Comparison of ENCODE assay signal across 22 cellular contexts in the genomic region with DNA sequence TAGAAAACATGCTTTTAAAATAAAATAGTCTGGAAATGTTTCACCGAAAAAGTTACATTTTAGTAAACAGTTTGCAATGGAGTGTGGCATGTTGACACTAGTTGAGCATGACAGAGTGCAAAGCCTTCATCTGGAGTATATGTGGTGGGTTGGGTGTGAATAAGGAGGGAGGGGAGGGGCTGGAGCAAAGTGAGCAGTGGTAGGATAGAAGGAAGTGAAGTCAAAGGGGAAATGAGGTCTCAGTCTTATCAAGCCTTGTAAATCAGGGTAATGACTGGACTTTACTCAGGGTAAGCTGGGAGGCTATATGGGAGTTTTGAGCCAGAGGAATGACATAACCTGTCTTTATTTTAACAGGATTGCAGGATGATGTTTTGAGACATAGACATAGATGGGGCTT.
A peak's percentile ranks its signal among the peaks of the same experiment; 100 is the strongest.
DNase-seq lines count a peak whose midpoint lies in the region; FAIRE-seq and TF ChIP-seq lines count a peak whose summit lies in the region.
"Had no signal": no experiment of that assay in that cellular context is flagged by ENCODE, and none has a peak within 500 bp of the region (broad histone marks: within the 10 kb centered on the region; RNA-seq: fewer than 3 reads in every experiment).

No MANE protein-coding gene starts in this region.

- H3K79me2 ChIP-seq in mesendoderm (ENCODE audit: control insufficient read depth, insufficient read depth, low read length) = no peaks in the 10 kb centered on the region

- no peaks in the 10 kb centered on the region for H3K36me3 ChIP-seq in bronchial epithelial cell (ENCODE audit: control insufficient read depth, insufficient read depth, low read length)
- H3K36me3 ChIP-seq in mesendoderm (ENCODE audit: control insufficient read depth, insufficient read depth, low read length) = no peaks in the 10 kb centered on the region
- H3K36me3 ChIP-seq in tibial artery = no peaks in the 10 kb centered on the region
- H3K36me3 ChIP-seq: BLaER1 treated with 17β-estradiol and CSF1 and Interleukin-3, amounts not matched to agents 10 nM and 100 nM; SJSA1 had no signal

- H3K9me3 ChIP-seq in tibial artery = no peaks in the 10 kb centered on the region
- H3K9me3 ChIP-seq: BLaER1 treated with 17β-estradiol and CSF1 and Interleukin-3, amounts not matched to agents 10 nM and 100 nM; SJSA1 had no signal

- TF ChIP-seq CTCF in LNCaP clone FGC (IDR thresholded peaks at IDR 0.05; ENCODE audit: control insufficient read depth, extremely low read depth, insufficient read depth) = no peak
- TF ChIP-seq CTCF in bronchial epithelial cell (IDR thresholded peaks at IDR 0.05; ENCODE audit: insufficient read depth, low read length, severe bottlenecking) = no peak
- no peak for TF ChIP-seq CTCF in tibial artery (IDR thresholded peaks at IDR 0.05)

- peak overlapping the region; percentile 4 for H3K4ac ChIP-seq in mesendoderm (ENCODE audit: low read depth, low read length)

- no peak overlapping the region for H2AK5ac ChIP-seq in mesendoderm (ENCODE audit: low read length)

- H4K8ac ChIP-seq in mesendoderm (ENCODE audit: low read depth, low read length) = no peak overlapping the region

- DNase-seq in CMK (ENCODE audit: low read depth) = peak; percentile 2
- DNase-seq in LNCaP clone FGC (ENCODE audit: low read depth) = peak; percentile 15
- DNase-seq in bronchial epithelial cell (ENCODE audit: low read depth) = peak; percentile 48
- DNase-seq in mesendoderm = no peak
- no peak for DNase-seq in activated CD4-positive, alpha-beta T cell treated with anti-CD3 and anti-CD28 coated beads for 4 hours
- no peak for DNase-seq in NCI-H510A treated with DMSO at 0.1 percent for 48 hours (lab: John Stamatoyannopoulos, UW)
- DNase-seq in tibial artery = no peak
- DNase-seq: 8988T; CD4-positive, alpha-beta memory T cell; DMS53; GDM1; NCI-H1092; NCI-H1436; NCI-H187 treated with DMSO at 0.1 percent for 48 hours; NCI-H2107; NCI-H446 treated with DMSO at 0.1 percent for 48 hours; NK-92 treated with Interleukin-12 subunit alpha and Interleukin-12 subunit beta, amount 100 ng/mL, for 24 hours had no signal

- H3K56ac ChIP-seq in mesendoderm (ENCODE audit: low read length) = no peak overlapping the region

- no peak overlapping the region for H3K4me2 ChIP-seq in mesendoderm (ENCODE audit: low read length)
- H3K4me2 ChIP-seq: BLaER1 treated with 17β-estradiol and CSF1 and Interleukin-3, amounts not matched to agents 10 nM and 100 nM had no signal

- no peak overlapping the region for H4K5ac ChIP-seq in mesendoderm (ENCODE audit: low read length)

- intact Hi-C loops in tibial artery (cut with DNase I; ENCODE audit: low total_unique reads) = no loop called here

- WGBS in mesendoderm (ENCODE audit: extremely low coverage, insufficient coverage, low lambda C conversion rate) = no CpG with 5 or more reads among the region's 1 CpG

- H3K9ac ChIP-seq in mesendoderm (ENCODE audit: low read length) = no peak overlapping the region
- H3K9ac ChIP-seq: BLaER1 treated with 17β-estradiol and CSF1 and Interleukin-3, amounts not matched to agents 10 nM and 100 nM had no signal

- H3K27ac ChIP-seq in mesendoderm (ENCODE audit: low read depth, low read length) = no peak overlapping the region
- H3K27ac ChIP-seq in tibial artery = no peak overlapping the region
- H3K27ac ChIP-seq: BLaER1 treated with 17β-estradiol and CSF1 and Interleukin-3, amounts not matched to agents 10 nM and 100 nM; SJSA1 had no signal

- no peak overlapping the region for H2BK5ac ChIP-seq in mesendoderm (ENCODE audit: low read length)

- H3K4me1 ChIP-seq in mesendoderm (ENCODE audit: control insufficient read depth, low read depth, low read length) = no peaks in the 10 kb centered on the region
- H3K4me1 ChIP-seq in tibial artery = no peaks in the 10 kb centered on the region
- H3K4me1 ChIP-seq: BLaER1 treated with 17β-estradiol and CSF1 and Interleukin-3, amounts not matched to agents 10 nM and 100 nM; SJSA1 had no signal

- H3K18ac ChIP-seq in mesendoderm (ENCODE audit: low read length) = no peak overlapping the region

- H2BK120ac ChIP-seq in mesendoderm (ENCODE audit: low read depth, low read length) = no peak overlapping the region

- H3K23ac ChIP-seq in mesendoderm (ENCODE audit: low read length) = no peak overlapping the region

- H3K4me3 ChIP-seq in LNCaP clone FGC (ENCODE audit: low read depth, low read length) = no peak overlapping the region
- no peak overlapping the region for H3K4me3 ChIP-seq in bronchial epithelial cell (ENCODE audit: low read depth, low read length)
- H3K4me3 ChIP-seq in mesendoderm (ENCODE audit: low read length) = no peak overlapping the region
- no peak overlapping the region for H3K4me3 ChIP-seq in tibial artery
- H3K4me3 ChIP-seq: BLaER1 treated with 17β-estradiol and CSF1 and Interleukin-3, amounts not matched to agents 10 nM and 100 nM; K562; SJSA1 had no signal

- H2BK15ac ChIP-seq in mesendoderm (replicated peaks; ENCODE audit: low read depth) = no peak overlapping the region

- no peaks in the 10 kb centered on the region for H3K79me1 ChIP-seq in mesendoderm (ENCODE audit: low read length)

- H3K27me3 ChIP-seq in bronchial epithelial cell (ENCODE audit: control insufficient read depth, insufficient read depth, low read length) (no peaks in the 10 kb centered on the region), mesendoderm (ENCODE audit: insufficient read depth, low read length, poor library complexity) (no peaks in the 10 kb centered on the region), tibial artery (no peaks in the 10 kb centered on the region)
- H3K27me3 ChIP-seq: BLaER1 treated with 17β-estradiol and CSF1 and Interleukin-3, amounts not matched to agents 10 nM and 100 nM; SJSA1 had no signal

- no peak for FAIRE-seq in bronchial epithelial cell (lab: Jason Lieb, UNC)
- FAIRE-seq: GM18507, H54, K562 had no signal

Comparison
In these comparisons a context has a peak if more than half of its experiments do, and no peak if none do; other contexts are left out.
1. DNase-seq: peak in CMK (single experiment), LNCaP clone FGC (single experiment) and bronchial epithelial cell (single experiment); none in mesendoderm (single experiment), activated CD4-positive, alpha-beta T cell treated with anti-CD3 and anti-CD28 coated beads for 4 hours (0 of 2), NCI-H510A treated with DMSO at 0.1 percent for 48 hours (single experiment) and tibial artery (0 of 2).